Comparison of ENCODE assay signal across 21 cellular contexts in genomic region chr5:37881359-37881758, GRCh38. TPM values are rescaled to one million over a fixed set of nuclear protein-coding genes. Genes with fewer than 3 reads are reported as not detected.
DNase-seq lines count a peak whose midpoint lies in the region; ATAC-seq and TF ChIP-seq lines count a peak whose summit lies in the region.
"Had no signal": no experiment of that assay in that cellular context is flagged by ENCODE, and none has a peak within 500 bp of the region (broad histone marks: within the 10 kb centered on the region; RNA-seq: fewer than 3 reads in every experiment).

No MANE protein-coding gene starts in this region.

- no peak for DNase-seq in endothelial cell (ENCODE audit: low spot score)
- DNase-seq in NCI-H146 treated with DMSO at 0.1 percent for 48 hours (lab: John Stamatoyannopoulos, UW; ENCODE audit: unreplicated experiment): no peak
- DNase-seq in HEK293T (ENCODE audit: extremely low spot score): no peak
- no peak for DNase-seq in kidney glomerular epithelial cell (lab: John Stamatoyannopoulos, UW)
- DNase-seq: activated B cell treated with CpG ODN at 0.5 μM for 24 hours; activated CD8-positive, alpha-beta memory T cell treated with anti-CD3 and anti-CD28 coated beads for 24 hours; BE2C; caudate nucleus; effector memory CD4-positive, alpha-beta T cell; H7; KBM-7; left cardiac atrium; mucosa of descending colon; NCI-H1092; occipital lobe; sigmoid colon; T-helper 1 cell had no signal

- no peak for TF ChIP-seq CTCF in endothelial cell (IDR thresholded peaks at IDR 0.05; ENCODE audit: unreplicated experiment)

- no peak overlapping the region for H3K27ac Mint-ChIP-seq in endothelial cell (ENCODE audit: unreplicated experiment)
- H3K27ac Mint-ChIP-seq: activated B cell treated with CpG ODN at 0.5 μM for 24 hours; activated T-helper 2 cell treated with anti-CD3 and anti-CD28 coated beads, Interferon-gamma antibody, Interleukin-2, Interleukin-4, amounts not matched to agents 10 μg/mL and 5 μg/mL and 100 μg/mL, durations not matched to agents 14 hours and 24 hours and 36 hours had no signal

- H3K4me3 Mint-ChIP-seq in endothelial cell (ENCODE audit: unreplicated experiment): peak overlapping the region; percentile 14
- H3K4me3 Mint-ChIP-seq: activated B cell treated with CpG ODN at 0.5 μM for 24 hours had no signal

- H3K4me1 Mint-ChIP-seq in endothelial cell (ENCODE audit: unreplicated experiment): no peaks in the 10 kb centered on the region
- H3K4me1 Mint-ChIP-seq: activated B cell treated with CpG ODN at 0.5 μM for 24 hours had no signal

- peak; percentile 88 for ATAC-seq in GM18870 (IDR thresholded peaks at IDR 0.05; ENCODE audit: unreplicated experiment)
- ATAC-seq in GM21529 (IDR thresholded peaks at IDR 0.05; ENCODE audit: unreplicated experiment): peak; percentile 94
- ATAC-seq in HG03045 (IDR thresholded peaks at IDR 0.05; ENCODE audit: unreplicated experiment): peak; percentile 61
- ATAC-seq: left cardiac atrium, mucosa of descending colon had no signal

- peaks cover 5% of the 10 kb centered on the region for H3K36me3 Mint-ChIP-seq in endothelial cell (ENCODE audit: low read depth, unreplicated experiment)

- H3K27me3 Mint-ChIP-seq in endothelial cell (ENCODE audit: unreplicated experiment): peaks cover 5% of the 10 kb centered on the region

- POLR2A ChIA-PET in HEK293T (lab: Yijun Ruan, JAX): no interaction called here

- H3K9me3 Mint-ChIP-seq in endothelial cell (ENCODE audit: unreplicated experiment): peaks cover 5% of the 10 kb centered on the region
- H3K9me3 Mint-ChIP-seq: activated B cell treated with CpG ODN at 0.5 μM for 24 hours; activated T-helper 2 cell treated with anti-CD3 and anti-CD28 coated beads, Interferon-gamma antibody, Interleukin-2, Interleukin-4, amounts not matched to agents 10 μg/mL and 5 μg/mL and 100 μg/mL, durations not matched to agents 14 hours and 24 hours and 36 hours had no signal

- CTCF ChIA-PET in HEK293T (lab: Yijun Ruan, JAX): interaction anchor here (0.6 kb wide), 1 partner anchor 350 kb away, joined by 3 read pairs; no protein-coding TSS in a partner anchor

TF ChIP-seq in HEK293T, 16 proteins besides CTCF, POLR2A, EP300 and RAD21:
- TF ChIP-seq LEF1 (IDR thresholded peaks at IDR 0.05; ENCODE audit: borderline replicate concordance): no peak
- no peak for TF ChIP-seq TARDBP (IDR thresholded peaks at IDR 0.05)
- TF ChIP-seq FOXK2 (IDR thresholded peaks at IDR 0.05): no peak
- no peak for TF ChIP-seq FOXA1 (IDR thresholded peaks at IDR 0.05)
- no peak for TF ChIP-seq SP1 (IDR thresholded peaks at IDR 0.05)

RNA-seq across cellular contexts. Expression of gene GDNF, which starts 41.5 kb away (rescaled TPM):
- total RNA-seq in endothelial cell (ENCODE audit: unreplicated experiment): not detected
- total RNA-seq: activated B cell treated with CpG ODN at 0.5 μM for 24 hours; activated T-helper 2 cell treated with anti-CD3 and anti-CD28 coated beads, Interferon-gamma antibody, Interleukin-2, Interleukin-4, amounts not matched to agents 10 μg/mL and 5 μg/mL and 100 μg/mL, durations not matched to agents 14 hours and 24 hours and 36 hours; occipital lobe had no signal
